In the genomic region with DNA sequence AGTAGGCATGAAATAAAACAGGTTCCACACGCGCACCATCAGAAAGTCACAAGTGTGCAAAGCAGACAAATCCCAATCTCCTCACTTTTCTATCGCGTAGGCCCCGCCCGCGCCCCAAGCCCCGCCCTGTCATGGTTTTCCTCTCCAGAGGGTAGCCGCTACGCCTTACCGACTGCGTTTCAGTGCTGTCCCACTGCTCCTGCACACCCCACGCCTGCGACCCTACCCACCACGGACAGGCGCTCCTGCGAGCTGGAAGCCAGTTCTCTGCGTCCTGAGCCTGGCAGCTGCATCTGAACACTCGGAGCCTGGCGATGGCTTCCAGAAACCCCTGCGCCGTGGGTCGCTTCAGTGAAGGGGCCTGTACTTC, we compare ENCODE assay signal across 8 cellular contexts. TPM values are rescaled to one million over a fixed set of nuclear protein-coding genes. Genes with fewer than 3 reads are reported as not detected.
DNase-seq lines count a peak whose midpoint lies in the region; ATAC-seq, FAIRE-seq and TF ChIP-seq lines count a peak whose summit lies in the region.

No MANE protein-coding gene starts in this region.

- no TSS peak for BruUV-seq in HepG2 (replicated peaks; lab: Mats Ljungman, UMichigan)

- H3K27ac ChIP-seq in liver (ENCODE audit: low read depth in 1 of 2, low read length in 2 of 2) = peak overlapping the region; percentile 82 to 91
- H3K27ac ChIP-seq in HepG2 (ENCODE audit: extremely low read length, insufficient read depth, low read length) = no peak overlapping the region
- peak overlapping the region; percentile 73 to 86 (median 83) for H3K27ac ChIP-seq in Peyer's patch

- 2% methylated on average over 23 of the region's 23 CpGs for WGBS in liver
- 75% methylated on average over 20 of the region's 23 CpGs for WGBS in HepG2 (ENCODE audit: low lambda C conversion rate)

- no peaks in the 10 kb centered on the region for H4K20me1 ChIP-seq in HepG2 (ENCODE audit: insufficient read depth, low read length)

- ATAC-seq in HepG2 = no peak
- ATAC-seq in HG03045 (IDR thresholded peaks at IDR 0.05; ENCODE audit: unreplicated experiment) = peak; percentile 35

- H3K4me3 ChIP-seq in liver (ENCODE audit: low read depth in 1 of 3, low read length in 3 of 3) = peak overlapping the region; percentile 64 to 91 (median 81)
- no peak overlapping the region for H3K4me3 ChIP-seq in HepG2 (replicated peaks in 1 of 3; ENCODE audit: insufficient read depth in 1 of 3, low read depth in 2 of 3, low read length in 3 of 3)
- peak overlapping the region; percentile 72 to 85 (median 81) for H3K4me3 ChIP-seq in Peyer's patch
- H3K4me3 ChIP-seq in astrocyte of the cerebellum (ENCODE audit: low read depth, low read length) = peak overlapping the region; percentile 75

- H3K4me1 ChIP-seq in liver (ENCODE audit: control insufficient read depth in 4 of 4, insufficient read depth in 4 of 4, low read length in 3 of 4) (peaks cover 3 to 13% (median 7%) of the 10 kb centered on the region in 4 donors), HepG2 (ENCODE audit: insufficient read depth, low read length) (no peaks in the 10 kb centered on the region), Peyer's patch (peaks cover 0 to 6% (median 0%) of the 10 kb centered on the region in 4 donors)

- peak overlapping the region; percentile 58 to 73 for H3K9ac ChIP-seq in liver (ENCODE audit: low read depth in 1 of 2, low read length in 2 of 2)
- H3K9ac ChIP-seq in HepG2 (ENCODE audit: insufficient read depth, low read depth, low read length) = no peak overlapping the region

- POLR2A ChIA-PET in HepG2 (lab: Yijun Ruan, JAX) = no interaction called here

- TF ChIP-seq POLR2A in HepG2 (IDR thresholded peaks at IDR 0.05; ENCODE audit: insufficient read depth in 1 of 2, low read depth in 2 of 2, low read length in 2 of 2) = no peak
- no peak for TF ChIP-seq POLR2A in Peyer's patch (IDR thresholded peaks at IDR 0.05)

- TF ChIP-seq RAD21 in liver (IDR thresholded peaks at IDR 0.05) (no peak), HepG2 (CRISPR knock-in tag; IDR thresholded peaks at IDR 0.05) (no peak)

- CTCF ChIA-PET in HepG2 (lab: Yijun Ruan, JAX; ENCODE audit: low intra/inter-chr PET ratio, low total read pairs) = no interaction called here

- H3K36me3 ChIP-seq in liver (ENCODE audit: control insufficient read depth in 4 of 4, insufficient read depth in 3 of 4, low read depth in 1 of 4, low read length in 3 of 4) (peaks cover 11 to 44% (median 30%) of the 10 kb centered on the region in 4 donors), HepG2 (replicated peaks in 1 of 2; ENCODE audit: control insufficient read depth in 1 of 2, insufficient read depth in 2 of 2, low read length in 2 of 2) (no peaks in the 10 kb centered on the region), Peyer's patch (peaks cover 0 to 27% (median 0%) of the 10 kb centered on the region in 3 donors)

- TF ChIP-seq CTCF in liver (IDR thresholded peaks at IDR 0.05; ENCODE audit: low read depth, low read length, missing input control) = no peak
- no peak for TF ChIP-seq CTCF in HepG2 (CRISPR knock-in tag; IDR thresholded peaks at IDR 0.05)
- TF ChIP-seq CTCF in Peyer's patch (IDR thresholded peaks at IDR 0.05) = no peak
- TF ChIP-seq CTCF in astrocyte of the cerebellum (IDR thresholded peaks at IDR 0.05; ENCODE audit: low read depth, low read length, missing control alignments) = no peak

- TF ChIP-seq EP300 in HepG2 (IDR thresholded peaks at IDR 0.05; ENCODE audit: low read depth in 2 of 2, low read length in 2 of 2) = no peak
- no peak for TF ChIP-seq EP300 in HepG2 (CRISPR knock-in tag; IDR thresholded peaks at IDR 0.05; ENCODE audit: borderline replicate concordance)

- no peak overlapping the region for H3K4me2 ChIP-seq in HepG2 (ENCODE audit: low read depth, low read length)

- FAIRE-seq in HepG2 (lab: Jason Lieb, UNC) = no peak

- H2AFZ ChIP-seq in HepG2 (ENCODE audit: low read length) = no peak overlapping the region

- DNase-seq in HepG2 (ENCODE audit: low spot score) (no peak), Peyer's patch (peak in 2 of 3 donors; percentile 40 to 62), astrocyte of the cerebellum (ENCODE audit: low read depth) (no peak), iPS-NIHi7 (ENCODE audit: extremely low spot score) (peak; percentile 42), GOT3 (lab: John Stamatoyannopoulos, UW) (no peak)
- DNase-seq in stimulated activated CD4-positive, alpha-beta T cell treated with anti-CD3 and anti-CD28 coated beads, Interleukin-12 subunit alpha, Interleukin-12 subunit beta, amount 100 ng/mL, for 24 hours (ENCODE audit: low read depth in 2 of 2) = peak; percentile 2 to 38

- H3K27me3 ChIP-seq in liver (ENCODE audit: control insufficient read depth in 4 of 4, insufficient read depth in 4 of 4, low read length in 3 of 4) (no peaks in the 10 kb centered on the region), HepG2 (ENCODE audit: control insufficient read depth in 1 of 2, insufficient read depth in 2 of 2, low read length in 2 of 2) (no peaks in the 10 kb centered on the region), Peyer's patch (no peaks in the 10 kb centered on the region)

- intact Hi-C loops in HepG2 (cut with micrococcal nuclease; ENCODE audit: unreplicated experiment) = no loop called here

- in situ Hi-C loops in HepG2 (cut with HindIII; ENCODE audit: extremely low pct_ligation_motif_present, low pct_unique_long_range_greater_than_20kb) = no loop called here
- in situ Hi-C loops in astrocyte of the cerebellum (cut with HindIII; ENCODE audit: low sequenced_read_pairs) = no loop called here

- H3K9me3 ChIP-seq in liver (ENCODE audit: control insufficient read depth in 4 of 4, low read length in 3 of 4) (peaks cover 44 to 80% (median 62%) of the 10 kb centered on the region in 4 donors), HepG2 (ENCODE audit: low read length) (peaks cover 94% of the 10 kb centered on the region), Peyer's patch (peaks cover 0 to 73% (median 7%) of the 10 kb centered on the region in 4 donors)

- H3K79me2 ChIP-seq in HepG2 (ENCODE audit: insufficient read depth, low read length) = no peaks in the 10 kb centered on the region

RNA-seq across cellular contexts. Expression of gene ZNF470, which starts 0.4 kb away (rescaled TPM):
- 1 to 10 TPM; 1.8 to 2.8 TPM for total RNA-seq in liver
- 1 to 10 TPM in 1 of 2 donors, under 1 TPM in 1; 0.95 to 1.3 TPM for polyA plus RNA-seq in liver
- not detected in 2 replicates for total RNA-seq in HepG2 (2016; rRNA removed; fragmentation: Illumina TruSeq; extraction: Trizol)
- total RNA-seq in HepG2 (2016; cell fraction: cytosol; rRNA removed; fragmentation: Illumina TruSeq; extraction: Trizol; ENCODE audit: low read depth) = not detected in 2 replicates
- total RNA-seq in HepG2 (2016; cell fraction: insoluble cytoplasmic fraction; rRNA removed; fragmentation: Illumina TruSeq; extraction: Trizol) = not detected in 2 replicates
- total RNA-seq in HepG2 (2016; cell fraction: membrane; rRNA removed; fragmentation: Illumina TruSeq; extraction: Trizol) = not detected in 2 replicates
- not detected in 2 replicates for total RNA-seq in HepG2 (2016; cell fraction: nucleus; rRNA removed; fragmentation: Illumina TruSeq; extraction: Trizol)
- not detected in 2 replicates for polyA plus RNA-seq in HepG2 (2011; rRNA removed)
- not detected in 2 replicates for polyA plus RNA-seq in HepG2 (2011; cell fraction: cytosol; rRNA removed)
- polyA plus RNA-seq in HepG2 (2011; cell fraction: nucleus; rRNA removed) = not detected in 2 replicates
- not detected in 2 replicates for polyA plus RNA-seq in HepG2 (2012)
- polyA plus RNA-seq in HepG2 (2016; cell fraction: cytosol; fragmentation: Illumina TruSeq; extraction: Trizol; ENCODE audit: low read depth) = not detected in 2 replicates
- polyA plus RNA-seq in HepG2 (2016; cell fraction: insoluble cytoplasmic fraction; fragmentation: Illumina TruSeq; extraction: Trizol; ENCODE audit: low read depth) = not detected in 2 replicates
- polyA plus RNA-seq in HepG2 (2016; cell fraction: membrane; fragmentation: Illumina TruSeq; extraction: Trizol; ENCODE audit: low read depth) = not detected in 2 replicates
- not detected in 2 replicates for polyA plus RNA-seq in HepG2 (2016; cell fraction: nucleus; fragmentation: Illumina TruSeq; extraction: Trizol; ENCODE audit: insufficient read depth, low read depth)
- polyA minus RNA-seq in HepG2 (2011; rRNA and poly(A)+ RNA removed; ENCODE audit: low replicate concordance) = 0.06 TPM in 1 of 2 replicates, not detected in the other
- polyA minus RNA-seq in HepG2 (2011; cell fraction: cytosol; rRNA and poly(A)+ RNA removed) = not detected in 2 replicates
- 0.12 TPM in 1 of 2 replicates, not detected in the other for polyA minus RNA-seq in HepG2 (2011; cell fraction: nucleus; rRNA and poly(A)+ RNA removed)
- total RNA-seq in Peyer's patch = 1 to 10 TPM in 3 of 4 donors, under 1 TPM in 1; 0.53 to 7.4 (median 3.0) TPM

RNA-seq across cellular contexts. Expression of gene ZFP28, which starts 28.1 kb away (rescaled TPM):
- 1 to 10 TPM; 1.2 to 1.3 TPM for total RNA-seq in liver
- under 1 TPM; 0.47 TPM for polyA plus RNA-seq in liver
- not detected in 2 replicates for total RNA-seq in HepG2 (2016; rRNA removed; fragmentation: Illumina TruSeq; extraction: Trizol)
- total RNA-seq in HepG2 (2016; cell fraction: cytosol; rRNA removed; fragmentation: Illumina TruSeq; extraction: Trizol; ENCODE audit: low read depth) = not detected in 2 replicates
- not detected in 2 replicates for total RNA-seq in HepG2 (2016; cell fraction: insoluble cytoplasmic fraction; rRNA removed; fragmentation: Illumina TruSeq; extraction: Trizol)
- not detected in 2 replicates for total RNA-seq in HepG2 (2016; cell fraction: membrane; rRNA removed; fragmentation: Illumina TruSeq; extraction: Trizol)
- not detected in 2 replicates for total RNA-seq in HepG2 (2016; cell fraction: nucleus; rRNA removed; fragmentation: Illumina TruSeq; extraction: Trizol)
- not detected in 2 replicates for polyA plus RNA-seq in HepG2 (2011; rRNA removed)
- not detected in 2 replicates for polyA plus RNA-seq in HepG2 (2011; cell fraction: cytosol; rRNA removed)
- not detected in 2 replicates for polyA plus RNA-seq in HepG2 (2011; cell fraction: nucleus; rRNA removed)
- polyA plus RNA-seq in HepG2 (2012) = not detected in 2 replicates
- polyA plus RNA-seq in HepG2 (2016; cell fraction: cytosol; fragmentation: Illumina TruSeq; extraction: Trizol; ENCODE audit: low read depth) = not detected in 2 replicates
- polyA plus RNA-seq in HepG2 (2016; cell fraction: insoluble cytoplasmic fraction; fragmentation: Illumina TruSeq; extraction: Trizol; ENCODE audit: low read depth) = not detected in 2 replicates
- not detected in 2 replicates for polyA plus RNA-seq in HepG2 (2016; cell fraction: membrane; fragmentation: Illumina TruSeq; extraction: Trizol; ENCODE audit: low read depth)
- not detected in 2 replicates for polyA plus RNA-seq in HepG2 (2016; cell fraction: nucleus; fragmentation: Illumina TruSeq; extraction: Trizol; ENCODE audit: insufficient read depth, low read depth)
- polyA minus RNA-seq in HepG2 (2011; rRNA and poly(A)+ RNA removed; ENCODE audit: low replicate concordance) = not detected in 2 replicates
- polyA minus RNA-seq in HepG2 (2011; cell fraction: cytosol; rRNA and poly(A)+ RNA removed) = not detected in 2 replicates
- polyA minus RNA-seq in HepG2 (2011; cell fraction: nucleus; rRNA and poly(A)+ RNA removed) = not detected in 2 replicates
- total RNA-seq in Peyer's patch = 10 to 100 TPM in 1 of 4 donors, 1 to 10 TPM in 3; 3.9 to 28.9 (median 8.1) TPM

RNA-seq across cellular contexts. Expression of gene ZNF71, which starts 28.2 kb away (rescaled TPM):
- total RNA-seq in liver = 1 to 10 TPM; 2.2 to 3.4 TPM
- polyA plus RNA-seq in liver = 1 to 10 TPM in 1 of 2 donors, under 1 TPM in 1; 0.46 to 1.4 TPM
- 4.4 and 5.8 TPM in 2 replicates for total RNA-seq in HepG2 (2016; rRNA removed; fragmentation: Illumina TruSeq; extraction: Trizol)
- total RNA-seq in HepG2 (2016; cell fraction: cytosol; rRNA removed; fragmentation: Illumina TruSeq; extraction: Trizol; ENCODE audit: low read depth) = 2.2 and 3.3 TPM in 2 replicates
- 4.4 and 4.6 TPM in 2 replicates for total RNA-seq in HepG2 (2016; cell fraction: insoluble cytoplasmic fraction; rRNA removed; fragmentation: Illumina TruSeq; extraction: Trizol)
- total RNA-seq in HepG2 (2016; cell fraction: membrane; rRNA removed; fragmentation: Illumina TruSeq; extraction: Trizol) = 6.2 and 6.5 TPM in 2 replicates
- total RNA-seq in HepG2 (2016; cell fraction: nucleus; rRNA removed; fragmentation: Illumina TruSeq; extraction: Trizol) = 3.7 and 4.3 TPM in 2 replicates
- 2.2 and 3.2 TPM in 2 replicates for polyA plus RNA-seq in HepG2 (2011; rRNA removed)
- polyA plus RNA-seq in HepG2 (2011; cell fraction: cytosol; rRNA removed) = 2.3 and 2.8 TPM in 2 replicates
- polyA plus RNA-seq in HepG2 (2011; cell fraction: nucleus; rRNA removed) = 4.6 and 4.7 TPM in 2 replicates
- 1.5 and 2.0 TPM in 2 replicates for polyA plus RNA-seq in HepG2 (2012)
- 2.9 and 3.4 TPM in 2 replicates for polyA plus RNA-seq in HepG2 (2016; cell fraction: cytosol; fragmentation: Illumina TruSeq; extraction: Trizol; ENCODE audit: low read depth)
- polyA plus RNA-seq in HepG2 (2016; cell fraction: insoluble cytoplasmic fraction; fragmentation: Illumina TruSeq; extraction: Trizol; ENCODE audit: low read depth) = 3.5 and 3.9 TPM in 2 replicates
- 4.7 and 4.8 TPM in 2 replicates for polyA plus RNA-seq in HepG2 (2016; cell fraction: membrane; fragmentation: Illumina TruSeq; extraction: Trizol; ENCODE audit: low read depth)
- polyA plus RNA-seq in HepG2 (2016; cell fraction: nucleus; fragmentation: Illumina TruSeq; extraction: Trizol; ENCODE audit: insufficient read depth, low read depth) = 3.1 and 3.3 TPM in 2 replicates
- 4.3 and 8.0 TPM in 2 replicates for polyA minus RNA-seq in HepG2 (2011; rRNA and poly(A)+ RNA removed; ENCODE audit: low replicate concordance)
- 1.8 and 2.3 TPM in 2 replicates for polyA minus RNA-seq in HepG2 (2011; cell fraction: cytosol; rRNA and poly(A)+ RNA removed)
- polyA minus RNA-seq in HepG2 (2011; cell fraction: nucleus; rRNA and poly(A)+ RNA removed) = 8.1 and 9.6 TPM in 2 replicates
- 1 to 10 TPM; 3.0 to 7.5 (median 6.8) TPM for total RNA-seq in Peyer's patch

RNA-seq across cellular contexts. Expression of gene ZNF471, which starts 59.2 kb away (rescaled TPM):
- total RNA-seq in liver (1 to 10 TPM; 1.0 to 2.3 TPM), HepG2 (2016; rRNA removed; fragmentation: Illumina TruSeq; extraction: Trizol) (not detected in 2 replicates), Peyer's patch (1 to 10 TPM; 1.1 to 7.4 (median 2.1) TPM)
- polyA plus RNA-seq in liver (under 1 TPM; 0.77 to 0.89 TPM), HepG2 (2011; rRNA removed) (not detected in 2 replicates)
- not detected in 2 replicates for total RNA-seq in HepG2 (2016; cell fraction: cytosol; rRNA removed; fragmentation: Illumina TruSeq; extraction: Trizol; ENCODE audit: low read depth)
- total RNA-seq in HepG2 (2016; cell fraction: insoluble cytoplasmic fraction; rRNA removed; fragmentation: Illumina TruSeq; extraction: Trizol) = not detected in 2 replicates
- total RNA-seq in HepG2 (2016; cell fraction: membrane; rRNA removed; fragmentation: Illumina TruSeq; extraction: Trizol) = not detected in 2 replicates
- total RNA-seq in HepG2 (2016; cell fraction: nucleus; rRNA removed; fragmentation: Illumina TruSeq; extraction: Trizol) = not detected in 2 replicates
- not detected in 2 replicates for polyA plus RNA-seq in HepG2 (2011; cell fraction: cytosol; rRNA removed)
- not detected in 2 replicates for polyA plus RNA-seq in HepG2 (2011; cell fraction: nucleus; rRNA removed)
- not detected in 2 replicates for polyA plus RNA-seq in HepG2 (2012)
- not detected in 2 replicates for polyA plus RNA-seq in HepG2 (2016; cell fraction: cytosol; fragmentation: Illumina TruSeq; extraction: Trizol; ENCODE audit: low read depth)
- polyA plus RNA-seq in HepG2 (2016; cell fraction: insoluble cytoplasmic fraction; fragmentation: Illumina TruSeq; extraction: Trizol; ENCODE audit: low read depth) = not detected in 2 replicates
- not detected in 2 replicates for polyA plus RNA-seq in HepG2 (2016; cell fraction: membrane; fragmentation: Illumina TruSeq; extraction: Trizol; ENCODE audit: low read depth)
- not detected in 2 replicates for polyA plus RNA-seq in HepG2 (2016; cell fraction: nucleus; fragmentation: Illumina TruSeq; extraction: Trizol; ENCODE audit: insufficient read depth, low read depth)
- polyA minus RNA-seq in HepG2 (2011; rRNA and poly(A)+ RNA removed; ENCODE audit: low replicate concordance) = not detected in 2 replicates
- polyA minus RNA-seq in HepG2 (2011; cell fraction: cytosol; rRNA and poly(A)+ RNA removed) = not detected in 2 replicates
- not detected in 2 replicates for polyA minus RNA-seq in HepG2 (2011; cell fraction: nucleus; rRNA and poly(A)+ RNA removed)

Comparison
In these comparisons a context has a peak if more than half of its experiments do, and no peak if none do; other contexts are left out.
1. H3K4me3 ChIP-seq: peak in liver (3 of 3), Peyer's patch (4 of 4) and astrocyte of the cerebellum (single experiment); none in HepG2 (0 of 3).
2. DNase-seq: peak in Peyer's patch (2 of 3), iPS-NIHi7 (single experiment) and stimulated activated CD4-positive, alpha-beta T cell treated with anti-CD3 and anti-CD28 coated beads, Interleukin-12 subunit alpha, Interleukin-12 subunit beta, amount 100 ng/mL, for 24 hours (2 of 2); none in HepG2 (single experiment), astrocyte of the cerebellum (single experiment) and GOT3 (single experiment).